31 cellular contexts compared by ENCODE assay signal in the genomic region with DNA sequence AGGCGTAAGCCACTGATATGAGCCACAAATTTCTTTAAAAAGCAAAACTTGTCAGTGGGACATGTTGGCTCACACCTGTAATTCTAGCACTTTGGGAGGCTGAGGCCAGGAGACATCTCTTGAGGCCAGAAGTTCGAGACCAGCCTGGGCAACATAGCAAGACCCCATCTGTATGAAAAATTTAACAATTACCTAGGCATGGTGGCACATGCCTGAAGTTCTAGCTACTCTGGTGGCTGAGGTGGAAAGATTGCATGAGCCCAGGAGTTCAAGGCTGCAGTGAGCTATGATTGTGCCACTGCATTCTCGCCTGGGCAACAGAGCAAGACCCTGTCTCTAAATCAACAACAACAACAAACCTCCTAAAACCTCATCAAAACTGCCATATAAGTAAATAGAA.
"Had no signal": no experiment of that assay in that cellular context is flagged by ENCODE, and none has a peak within 500 bp of the region (broad histone marks: within the 10 kb centered on the region; RNA-seq: fewer than 3 reads in every experiment).

No MANE protein-coding gene starts in this region.

- H3K9ac ChIP-seq: neural progenitor cell, parathyroid adenoma had no signal

- DNase-seq: natural killer cell; occipital lobe; ovary; posterior cingulate gyrus; psoas muscle; right cardiac atrium; spleen; stimulated activated CD4-positive, alpha-beta T cell treated with anti-CD3 and anti-CD28 coated beads, Interleukin-12 subunit alpha, Interleukin-12 subunit beta, amount 100 ng/mL, for 4 hours; stimulated activated CD4-positive, alpha-beta T cell treated with anti-CD3 and anti-CD28 coated beads, Interleukin-1b, Interleukin-23, amount 100 ng/mL, for 48 hours; stimulated activated CD4-positive, alpha-beta T cell treated with anti-CD3 and anti-CD28 coated beads, Interleukin-4, amount 100 ng/mL, for 1 hour; stimulated activated CD4-positive, alpha-beta T cell treated with anti-CD3 and anti-CD28 coated beads, Interleukin-4, amount 100 ng/mL, for 4 hours; stimulated activated CD8-positive, alpha-beta memory T cell treated with anti-CD3 and anti-CD28 coated beads, Interleukin-4, amount 100 ng/mL, for 48 hours; stimulated activated naive CD4-positive, alpha-beta T cell; stimulated activated naive CD8-positive, alpha-beta T cell treated with anti-CD3 and anti-CD28 coated beads, Interleukin-15, amount 100 ng/mL, for 72 hours; stimulated activated naive CD8-positive, alpha-beta T cell treated with anti-CD3 and anti-CD28 coated beads, Interleukin-15, Interleukin-2, amounts not matched to agents 100 U/mL and 50 U/mL, for 24 hours; substantia nigra; testis; tibial artery; transverse colon; upper lobe of right lung; uterus had no signal

- H3K27me3 ChIP-seq: neural progenitor cell, ovary, spleen, suprapubic skin, testis, tibial artery, transverse colon, upper lobe of right lung, uterus had no signal

- H3K36me3 Mint-ChIP-seq: natural killer cell, type B pancreatic cell had no signal

- H3K4me2 ChIP-seq: neural progenitor cell, smooth muscle cell had no signal

- H3K9me3 Mint-ChIP-seq: natural killer cell; stimulated activated naive CD8-positive, alpha-beta T cell treated with anti-CD3 and anti-CD28 coated beads, Interleukin-15, amount 100 ng/mL, for 72 hours; type B pancreatic cell had no signal

- H3K79me2 ChIP-seq: parathyroid adenoma had no signal

- H3K9me3 ChIP-seq: ovary, psoas muscle, suprapubic skin, testis, tibial artery, transverse colon, upper lobe of right lung, uterus had no signal

- H3K36me3 ChIP-seq: neural progenitor cell, ovary, spleen, suprapubic skin, tibial artery, transverse colon, upper lobe of right lung, uterus had no signal

- H3K4me1 Mint-ChIP-seq: natural killer cell; nephron; neural progenitor cell; stimulated activated memory B cell treated with anti-CD40 and anti-IgM and Interleukin-4, amounts not matched to agents 10 μg/mL and 1 μg/mL and 100 μg/mL, for 72 hours; stimulated activated naive CD8-positive, alpha-beta T cell treated with anti-CD3 and anti-CD28 coated beads, Interleukin-15, amount 100 ng/mL, for 72 hours had no signal

- H2AFZ ChIP-seq: neural progenitor cell, parathyroid adenoma had no signal

- H3K4me3 Mint-ChIP-seq: natural killer cell; nephron; neural progenitor cell; stimulated activated memory B cell treated with anti-CD40 and anti-IgM and Interleukin-4, amounts not matched to agents 10 μg/mL and 1 μg/mL and 100 μg/mL, for 72 hours; stimulated activated naive CD8-positive, alpha-beta T cell treated with anti-CD3 and anti-CD28 coated beads, Interleukin-15, amount 100 ng/mL, for 72 hours; type B pancreatic cell had no signal

- H3K4me3 ChIP-seq: neural progenitor cell, ovary, psoas muscle, skin epidermis, smooth muscle cell, spleen, suprapubic skin, testis, tibial artery, transverse colon, upper lobe of right lung, uterus had no signal

- H3K27ac ChIP-seq: neural progenitor cell, ovary, parathyroid adenoma, psoas muscle, skin epidermis, spleen, suprapubic skin, testis, tibial artery, transverse colon, upper lobe of right lung, uterus had no signal

- ATAC-seq: natural killer cell; psoas muscle; right cardiac atrium; sciatic nerve; stimulated activated memory B cell treated with anti-CD40 and anti-IgM and Interleukin-4, amounts not matched to agents 10 μg/mL and 1 μg/mL and 100 μg/mL, for 72 hours; stimulated activated naive CD8-positive, alpha-beta T cell treated with anti-CD3 and anti-CD28 coated beads, Interleukin-15, amount 100 ng/mL, for 72 hours; stimulated activated naive CD8-positive, alpha-beta T cell treated with anti-CD3 and anti-CD28 coated beads, Interleukin-15, Interleukin-2, amounts not matched to agents 100 U/mL and 50 U/mL, for 24 hours; upper lobe of right lung had no signal

- H3K27ac Mint-ChIP-seq: natural killer cell; nephron; neural progenitor cell; progenitor cell of endocrine pancreas; stimulated activated memory B cell treated with anti-CD40 and anti-IgM and Interleukin-4, amounts not matched to agents 10 μg/mL and 1 μg/mL and 100 μg/mL, for 72 hours; stimulated activated naive CD8-positive, alpha-beta T cell treated with anti-CD3 and anti-CD28 coated beads, Interleukin-15, amount 100 ng/mL, for 72 hours; type B pancreatic cell had no signal

- H3K4me1 ChIP-seq: neural progenitor cell, parathyroid adenoma, psoas muscle, spleen, suprapubic skin, testis, tibial artery, transverse colon, upper lobe of right lung, uterus had no signal

- H3K27me3 Mint-ChIP-seq: progenitor cell of endocrine pancreas; stimulated activated memory B cell treated with anti-CD40 and anti-IgM and Interleukin-4, amounts not matched to agents 10 μg/mL and 1 μg/mL and 100 μg/mL, for 72 hours; stimulated activated naive CD8-positive, alpha-beta T cell treated with anti-CD3 and anti-CD28 coated beads, Interleukin-15, amount 100 ng/mL, for 72 hours; type B pancreatic cell had no signal
